22 cellular contexts compared by ENCODE assay signal in genomic region chr9:90064248-90064647, GRCh38.
DNase-seq lines count a peak whose midpoint lies in the region; ATAC-seq and TF ChIP-seq lines count a peak whose summit lies in the region.
"Had no signal": no experiment of that assay in that cellular context is flagged by ENCODE, and none has a peak within 500 bp of the region (broad histone marks: within the 10 kb centered on the region; RNA-seq: fewer than 3 reads in every experiment).

No MANE protein-coding gene starts in this region.

- TF ChIP-seq CTCF in thyroid gland (IDR thresholded peaks at IDR 0.05), result peak in 1 of 6 experiments; percentile 12

- TF ChIP-seq POLR2A in thyroid gland (IDR thresholded peaks at IDR 0.05), result no peak

- H3K4me1 ChIP-seq in thyroid gland, result peaks cover 11 to 15% of the 10 kb centered on the region in 2 donors

- H3K27me3 ChIP-seq in thyroid gland, result no peaks in the 10 kb centered on the region

- H3K4me3 ChIP-seq in thyroid gland (replicated peaks in 1 of 3), result no peak overlapping the region
- H3K4me3 ChIP-seq: K562 had no signal

- no peaks in the 10 kb centered on the region for H3K36me3 ChIP-seq in thyroid gland

- H3K9me3 ChIP-seq in thyroid gland, result no peaks in the 10 kb centered on the region
- H3K9me3 ChIP-seq: SK-N-SH had no signal

- intact Hi-C loops in left colon (cut with DNase I, micrococcal nuclease) (no loop called here), thyroid gland (cut with DNase I) (no loop called here)

- whole genome bisulfite sequencing in thyroid gland, 2 donors, result 25 to 31% methylated on average over 2 of the region's 2 CpGs

- DNase-seq in DMS 273 (lab: John Stamatoyannopoulos, UW; ENCODE audit: unreplicated experiment), result peak; percentile 6
- DNase-seq in DMS 273 treated with DMSO at 0.1 percent for 48 hours (lab: John Stamatoyannopoulos, UW), result no peak
- DNase-seq in NCI-H2029 (lab: John Stamatoyannopoulos, UW), result peak; percentile 33
- DNase-seq in left colon, result no peak
- peak; percentile 68 to 75 for DNase-seq in thyroid gland
- DNase-seq in amniotic stem cell (lab: John Stamatoyannopoulos, UW), result no peak
- no peak for DNase-seq in C1 segment of cervical spinal cord (lab: John Stamatoyannopoulos, UW)
- no peak for DNase-seq in stimulated activated CD4-positive, alpha-beta T cell treated with anti-CD3 and anti-CD28 coated beads, Interleukin-4, amount 100 ng/mL, for 4 hours
- DNase-seq: CD4-positive, CD25-positive, alpha-beta regulatory T cell; COR-L47; NCI-H1105 treated with DMSO at 0.1 percent for 48 hours; NCI-H1694; NCI-H2107; NCI-H226; NCI-H524; NCI-H82; PC-3; RPMI8226; SHP77 treated with DMSO at 0.1 percent for 48 hours; SK-N-SH had no signal

- ATAC-seq in left colon, result peak; percentile 53
- ATAC-seq: K562, PC-3 had no signal

- H3K27ac ChIP-seq in thyroid gland, result peak overlapping the region in 1 of 3 donors; percentile 43
- H3K27ac ChIP-seq: 22Rv1 had no signal

Comparison
In these comparisons a context has a peak if more than half of its experiments do, and no peak if none do; other contexts are left out.
1. DNase-seq: peak in DMS 273 (single experiment), NCI-H2029 (single experiment) and thyroid gland (2 of 2); none in DMS 273 treated with DMSO at 0.1 percent for 48 hours (single experiment), left colon (0 of 2), amniotic stem cell (single experiment), C1 segment of cervical spinal cord (0 of 14) and stimulated activated CD4-positive, alpha-beta T cell treated with anti-CD3 and anti-CD28 coated beads, Interleukin-4, amount 100 ng/mL, for 4 hours (0 of 2).